1 cellular context compared by ENCODE assay signal in genomic region chr2:240469239-240469636, GRCh38.
TF ChIP-seq lines count a peak whose summit lies in the region.

No MANE protein-coding gene starts in this region.

TF ChIP-seq in H1, 55 proteins besides CTCF, POLR2A, EP300 and RAD21 (continued from another document):
- no peak for TF ChIP-seq RFX5 (IDR thresholded peaks at IDR 0.05; ENCODE audit: borderline replicate concordance, low read depth, low read length)
- TF ChIP-seq EZH2 (IDR thresholded peaks at IDR 0.05; ENCODE audit: low read depth, low read length, severe bottlenecking): no peak
- no peak for TF ChIP-seq BCL11A (IDR thresholded peaks at IDR 0.05; ENCODE audit: low read depth in 2 of 2, low read length in 2 of 2)
